ENCODE assay signal across 10 cellular contexts in the genomic region with DNA sequence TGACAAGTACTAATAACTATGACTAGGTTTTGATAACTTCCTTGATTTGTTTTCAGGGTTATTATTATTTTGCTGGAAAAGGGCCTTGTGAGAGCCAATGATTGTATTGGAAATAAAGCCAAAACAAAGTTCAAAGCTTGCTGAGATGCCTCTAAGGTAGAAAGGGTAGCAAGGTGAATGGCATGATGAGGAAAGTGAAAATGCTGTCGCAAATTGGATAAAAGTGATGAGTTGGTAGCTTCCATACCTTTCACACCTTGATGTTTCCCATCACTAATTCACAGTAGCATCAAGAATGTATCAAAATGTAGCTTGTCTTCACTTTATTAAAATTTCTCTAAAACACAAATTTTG.
"Had no signal": no experiment of that assay in that cellular context is flagged by ENCODE, and none has a peak within 500 bp of the region (broad histone marks: within the 10 kb centered on the region; RNA-seq: fewer than 3 reads in every experiment).

No MANE protein-coding gene starts in this region.

- H3K9me3 ChIP-seq: HAP-1 had no signal

- DNase-seq: GM23248, H7, HFFc6, IMR-90, KG1 had no signal

- H3K4me1 ChIP-seq: HAP-1 had no signal

- H3K27ac ChIP-seq: GM23248, HL-60 had no signal

- H3K9ac ChIP-seq: GM23248 had no signal

- FAIRE-seq: H1, K562 had no signal

- H3K4me3 ChIP-seq: GM23248, HAP-1, K562 had no signal

- H2AFZ ChIP-seq: GM23248 had no signal

- H3K36me3 ChIP-seq: HAP-1 had no signal

- ATAC-seq: HCT116, K562 had no signal
